8 cellular contexts compared by ENCODE assay signal in genomic region chr20:44598413-44599290, GRCh38. TPM values are rescaled to one million over a fixed set of nuclear protein-coding genes. Genes with fewer than 3 reads are reported as not detected.
DNase-seq lines count a peak whose midpoint lies in the region; ATAC-seq and TF ChIP-seq lines count a peak whose summit lies in the region.

No MANE protein-coding gene starts in this region.

- no peaks in the 10 kb centered on the region for H3K9me3 ChIP-seq in esophagus squamous epithelium
- H3K9me3 ChIP-seq in smooth muscle cell (replicated peaks; ENCODE audit: low read depth): no peaks in the 10 kb centered on the region

- H3K36me3 Mint-ChIP-seq in activated T-cell treated with anti-CD3 and anti-CD28 coated beads, Interleukin-2, amount 50 U/mL, for 24 hours (ENCODE audit: low read depth): no peaks in the 10 kb centered on the region

- H3K4me2 ChIP-seq in smooth muscle cell: no peak overlapping the region

- WGBS in esophagus squamous epithelium, 2 donors: 40 to 65% methylated on average over 4 of the region's 4 CpGs
- WGBS in smooth muscle cell (ENCODE audit: low lambda C conversion rate): 72% methylated on average over 4 of the region's 4 CpGs

- DNase-seq in activated T-cell treated with anti-CD3 and anti-CD28 coated beads, Interleukin-2, amount 50 U/mL, for 24 hours: no peak
- DNase-seq in activated T-cell treated with anti-CD3 and anti-CD28 coated beads for 4 hours: no peak
- DNase-seq in RPMI8226: peak; percentile 29
- no peak for DNase-seq in esophagus squamous epithelium (lab: John Stamatoyannopoulos, UW)
- no peak for DNase-seq in smooth muscle cell (lab: John Stamatoyannopoulos, UW; ENCODE audit: unreplicated experiment)
- no peak for DNase-seq in NCI-H748 (lab: John Stamatoyannopoulos, UW; ENCODE audit: unreplicated experiment)

- H3K9ac ChIP-seq in smooth muscle cell (ENCODE audit: low read depth): peak overlapping the region; percentile 41

- H4K20me1 ChIP-seq in smooth muscle cell (ENCODE audit: low read depth): peaks cover 3% of the 10 kb centered on the region

- ATAC-seq in GM19328 (IDR thresholded peaks at IDR 0.05; ENCODE audit: unreplicated experiment) (no peak), HG02885 (IDR thresholded peaks at IDR 0.05; ENCODE audit: poor library complexity, unreplicated experiment) (no peak)

- H3F3A ChIP-seq in smooth muscle cell (ENCODE audit: low read depth): peaks cover 12% of the 10 kb centered on the region

- H3K36me3 ChIP-seq in esophagus squamous epithelium (no peaks in the 10 kb centered on the region), smooth muscle cell (ENCODE audit: low read depth) (no peaks in the 10 kb centered on the region)

- H3K27me3 ChIP-seq in esophagus squamous epithelium (no peaks in the 10 kb centered on the region), smooth muscle cell (ENCODE audit: low read depth) (no peaks in the 10 kb centered on the region)

- H3K4me3 Mint-ChIP-seq in activated T-cell treated with anti-CD3 and anti-CD28 coated beads, Interleukin-2, amount 50 U/mL, for 24 hours: peak overlapping the region; percentile 59

- peaks cover 18% of the 10 kb centered on the region for H3K4me1 Mint-ChIP-seq in activated T-cell treated with anti-CD3 and anti-CD28 coated beads, Interleukin-2, amount 50 U/mL, for 24 hours (ENCODE audit: low read depth)

- no peak for TF ChIP-seq POLR2A in esophagus squamous epithelium (IDR thresholded peaks at IDR 0.05)

- no peaks in the 10 kb centered on the region for H3K27me3 Mint-ChIP-seq in activated T-cell treated with anti-CD3 and anti-CD28 coated beads, Interleukin-2, amount 50 U/mL, for 24 hours

- H3K4me3 ChIP-seq in esophagus squamous epithelium: peak overlapping the region in 1 of 4 donors; percentile 1
- H3K4me3 ChIP-seq in smooth muscle cell: no peak overlapping the region

- no peak overlapping the region for H2AFZ ChIP-seq in smooth muscle cell (ENCODE audit: low read depth)

- H3K27ac ChIP-seq in esophagus squamous epithelium: peak overlapping the region; percentile 59 to 94 (median 88)
- H3K27ac ChIP-seq in smooth muscle cell (ENCODE audit: low read depth): peak overlapping the region; percentile 95

- TF ChIP-seq CTCF in esophagus squamous epithelium (IDR thresholded peaks at IDR 0.05): peak in 2 of 6 experiments; percentile 7 to 18
- TF ChIP-seq CTCF in smooth muscle cell (IDR thresholded peaks at IDR 0.05; ENCODE audit: borderline replicate concordance, insufficient read depth, poor library complexity, severe bottlenecking): no peak

- H3K79me2 ChIP-seq in smooth muscle cell (ENCODE audit: low read depth): peaks cover 52% of the 10 kb centered on the region

- H3K4me1 ChIP-seq in esophagus squamous epithelium (peaks cover 8 to 97% (median 73%) of the 10 kb centered on the region in 3 donors), smooth muscle cell (ENCODE audit: low read depth) (peaks cover 13% of the 10 kb centered on the region)

- intact Hi-C loops in esophagus squamous epithelium (cut with DNase I): no loop called here

- peak overlapping the region; percentile 82 for H3K27ac Mint-ChIP-seq in activated T-cell treated with anti-CD3 and anti-CD28 coated beads, Interleukin-2, amount 50 U/mL, for 24 hours

- H3K9me3 Mint-ChIP-seq in activated T-cell treated with anti-CD3 and anti-CD28 coated beads, Interleukin-2, amount 50 U/mL, for 24 hours: no peaks in the 10 kb centered on the region

RNA-seq across cellular contexts. Expression of gene PKIG, which starts 16.3 kb away (rescaled TPM):
- total RNA-seq in esophagus squamous epithelium (10 to 100 TPM; 11.0 to 80.1 (median 19.4) TPM), smooth muscle cell (81.4 and 86.1 TPM in 2 replicates)
- polyA plus RNA-seq in smooth muscle cell: 67.5 and 68.9 TPM in 2 replicates

RNA-seq across cellular contexts. Expression of gene ADA, which starts 52.8 kb away (rescaled TPM):
- total RNA-seq in esophagus squamous epithelium (10 to 100 TPM in 2 of 4 donors, 1 to 10 TPM in 2; 3.8 to 31.7 (median 15.7) TPM), smooth muscle cell (25.1 and 28.4 TPM in 2 replicates)
- 32.5 and 35.2 TPM in 2 replicates for polyA plus RNA-seq in smooth muscle cell
